Comparison of ENCODE assay signal across 12 cellular contexts in genomic region chr20:24051160-24051559, GRCh38.
"Had no signal": no experiment of that assay in that cellular context is flagged by ENCODE, and none has a peak within 500 bp of the region (broad histone marks: within the 10 kb centered on the region; RNA-seq: fewer than 3 reads in every experiment).

No MANE protein-coding gene starts in this region.

- H3K9me3 Mint-ChIP-seq: stimulated activated naive CD8-positive, alpha-beta T cell treated with anti-CD3 and anti-CD28 coated beads, Interleukin-15, amount 100 ng/mL, for 72 hours had no signal

- H3K4me3 Mint-ChIP-seq: stimulated activated naive CD8-positive, alpha-beta T cell treated with anti-CD3 and anti-CD28 coated beads, Interleukin-15, amount 100 ng/mL, for 72 hours had no signal

- ATAC-seq: esophagus mucosa; pancreas; stimulated activated naive CD8-positive, alpha-beta T cell treated with anti-CD3 and anti-CD28 coated beads, Interleukin-15, amount 100 ng/mL, for 72 hours; upper lobe of right lung had no signal

- H3K27ac Mint-ChIP-seq: stimulated activated naive CD8-positive, alpha-beta T cell treated with anti-CD3 and anti-CD28 coated beads, Interleukin-15, amount 100 ng/mL, for 72 hours had no signal

- DNase-seq: activated CD4-positive, CD25-positive, alpha-beta regulatory T cell treated with anti-CD3 and anti-CD28 coated beads, Interleukin-2, amount 50 U/mL, for 72 hours; activated T-cell treated with anti-CD3 and anti-CD28 coated beads for 4 hours; anterior cingulate cortex; dorsolateral prefrontal cortex; hypothalamus; pancreas; stimulated activated CD4-positive, alpha-beta T cell treated with anti-CD3 and anti-CD28 coated beads, Interleukin-4, amount 100 ng/mL, for 1 hour; stimulated activated naive CD8-positive, alpha-beta T cell treated with anti-CD3 and anti-CD28 coated beads, Interleukin-15, amount 100 ng/mL, for 72 hours; T-helper 9 cell; testis; upper lobe of right lung had no signal

- H3K27me3 Mint-ChIP-seq: stimulated activated naive CD8-positive, alpha-beta T cell treated with anti-CD3 and anti-CD28 coated beads, Interleukin-15, amount 100 ng/mL, for 72 hours had no signal
